Comparison of ENCODE assay signal across 25 cellular contexts in the genomic region with DNA sequence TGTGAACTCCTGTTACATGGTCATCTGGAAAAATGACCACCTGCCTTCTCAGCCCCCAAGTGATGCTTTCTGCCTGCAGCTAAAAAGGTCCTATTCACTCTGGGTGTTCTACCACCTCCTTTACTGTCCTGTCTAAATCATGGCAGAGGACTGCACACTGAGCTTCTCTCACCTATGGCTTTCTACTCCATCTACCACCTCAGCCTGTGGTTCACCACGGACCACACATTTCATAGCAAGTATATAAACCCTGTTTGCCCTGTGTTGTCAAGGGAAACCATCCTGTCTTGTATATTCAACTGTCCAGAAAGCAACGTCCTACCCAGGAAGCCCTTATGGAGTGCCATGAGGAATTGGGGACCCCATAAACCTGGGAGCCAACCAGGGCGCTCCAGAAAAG.
"Had no signal": no experiment of that assay in that cellular context is flagged by ENCODE, and none has a peak within 500 bp of the region (broad histone marks: within the 10 kb centered on the region; RNA-seq: fewer than 3 reads in every experiment).

No MANE protein-coding gene starts in this region.

- H3K4me1 Mint-ChIP-seq: activated CD4-positive, alpha-beta T cell treated with anti-CD3 and anti-CD28 coated beads for 36 hours; activated CD4-positive, alpha-beta T cell treated with anti-CD3 and anti-CD28 coated beads, Interleukin-2, amount 10 ng/mL, durations not matched to agents 7 days and 5 days; activated naive CD4-positive, alpha-beta T cell treated with anti-CD3 and anti-CD28 coated beads, Interleukin-2, amount 50 U/mL, for 24 hours; activated naive CD8-positive, alpha-beta T cell treated with anti-CD3 and anti-CD28 coated beads for 36 hours; activated naive CD8-positive, alpha-beta T cell treated with anti-CD3 and anti-CD28 coated beads, Interleukin-2, amount 50 U/mL, for 24 hours; endodermal cell had no signal

- H3K4me3 Mint-ChIP-seq: activated CD4-positive, alpha-beta T cell treated with anti-CD3 and anti-CD28 coated beads for 36 hours; activated CD4-positive, alpha-beta T cell treated with anti-CD3 and anti-CD28 coated beads, Interleukin-2, amount 10 ng/mL, durations not matched to agents 7 days and 5 days; activated naive CD4-positive, alpha-beta T cell treated with anti-CD3 and anti-CD28 coated beads for 36 hours; activated naive CD4-positive, alpha-beta T cell treated with anti-CD3 and anti-CD28 coated beads, Interleukin-2, amount 50 U/mL, for 24 hours; activated naive CD8-positive, alpha-beta T cell treated with anti-CD3 and anti-CD28 coated beads for 36 hours; activated naive CD8-positive, alpha-beta T cell treated with anti-CD3 and anti-CD28 coated beads, Interleukin-2, amount 50 U/mL, for 24 hours; activated T-helper 1 cell treated with anti-CD3 and anti-CD28 coated beads, Interleukin-12 subunit alpha, Interleukin-12 subunit beta, Interleukin-2, Interleukin-4 antibody, amounts not matched to agents 30 ng/mL and 10 ng/mL and 1 ng/mL, durations not matched to agents 14 hours and 24 hours and 36 hours; endodermal cell had no signal

- H3K4me1 ChIP-seq: adrenal gland, body of pancreas had no signal

- H3K27ac Mint-ChIP-seq: activated CD4-positive, alpha-beta T cell treated with anti-CD3 and anti-CD28 coated beads for 36 hours; activated CD4-positive, alpha-beta T cell treated with anti-CD3 and anti-CD28 coated beads, Interleukin-2, amount 10 ng/mL, durations not matched to agents 7 days and 5 days; activated naive CD4-positive, alpha-beta T cell treated with anti-CD3 and anti-CD28 coated beads for 36 hours; activated naive CD4-positive, alpha-beta T cell treated with anti-CD3 and anti-CD28 coated beads, Interleukin-2, amount 50 U/mL, for 24 hours; activated naive CD8-positive, alpha-beta T cell treated with anti-CD3 and anti-CD28 coated beads for 36 hours; activated naive CD8-positive, alpha-beta T cell treated with anti-CD3 and anti-CD28 coated beads, Interleukin-2, amount 50 U/mL, for 24 hours; activated T-helper 1 cell treated with anti-CD3 and anti-CD28 coated beads, Interleukin-12 subunit alpha, Interleukin-12 subunit beta, Interleukin-2, Interleukin-4 antibody, amounts not matched to agents 30 ng/mL and 10 ng/mL and 1 ng/mL, durations not matched to agents 14 hours and 24 hours and 36 hours; activated T-helper 2 cell treated with anti-CD3 and anti-CD28 coated beads, Interferon-gamma antibody, Interleukin-2, Interleukin-4, amounts not matched to agents 10 μg/mL and 5 μg/mL and 100 μg/mL, durations not matched to agents 14 hours and 24 hours and 36 hours; endodermal cell had no signal

- H3K27ac ChIP-seq: adrenal gland, body of pancreas had no signal

- H3K9me3 ChIP-seq: adrenal gland, body of pancreas had no signal

- DNase-seq: activated CD4-positive, alpha-beta T cell treated with anti-CD3 and anti-CD28 coated beads for 36 hours; activated CD4-positive, alpha-beta T cell treated with anti-CD3 and anti-CD28 coated beads, Interleukin-2, amount 10 ng/mL, durations not matched to agents 7 days and 5 days; activated CD4-positive, alpha-beta T cell treated with anti-CD3 and anti-CD28 coated beads, Interleukin-2, amount 50 U/mL, for 4 hours; activated CD4-positive, CD25-positive, alpha-beta regulatory T cell; activated CD4-positive, CD25-positive, alpha-beta regulatory T cell treated with anti-CD3 and anti-CD28 coated beads, Interleukin-2, amount 50 U/mL, for 72 hours; activated effector memory CD4-positive, alpha-beta T cell treated with anti-CD3 and anti-CD28 coated beads, Interleukin-2, amount 50 U/mL, for 16 hours; activated naive CD4-positive, alpha-beta T cell treated with anti-CD3 and anti-CD28 coated beads for 36 hours; activated naive CD8-positive, alpha-beta T cell treated with anti-CD3 and anti-CD28 coated beads for 36 hours; activated naive CD8-positive, alpha-beta T cell treated with anti-CD3 and anti-CD28 coated beads, Interleukin-2, amount 50 U/mL, for 24 hours; activated T-cell treated with anti-CD3 and anti-CD28 coated beads, Interleukin-2, amount 50 U/mL, for 1 hour; activated T-cell treated with anti-CD3 and anti-CD28 coated beads, Interleukin-2, amount 50 U/mL, for 48 hours; adrenal gland; amygdala; aorta; body of pancreas; caudate nucleus; effector CD8-positive, alpha-beta T cell; endodermal cell; foreskin fibroblast; head of caudate nucleus; hippocampal formation had no signal

- H3K27me3 ChIP-seq: adrenal gland, body of pancreas had no signal

- H3K4me3 ChIP-seq: adrenal gland, body of pancreas had no signal

- H3K9me3 Mint-ChIP-seq: activated CD4-positive, alpha-beta T cell treated with anti-CD3 and anti-CD28 coated beads, Interleukin-2, amount 10 ng/mL, durations not matched to agents 7 days and 5 days; activated naive CD4-positive, alpha-beta T cell treated with anti-CD3 and anti-CD28 coated beads, Interleukin-2, amount 50 U/mL, for 24 hours; activated naive CD8-positive, alpha-beta T cell treated with anti-CD3 and anti-CD28 coated beads for 36 hours; activated naive CD8-positive, alpha-beta T cell treated with anti-CD3 and anti-CD28 coated beads, Interleukin-2, amount 50 U/mL, for 24 hours; activated T-helper 1 cell treated with anti-CD3 and anti-CD28 coated beads, Interleukin-12 subunit alpha, Interleukin-12 subunit beta, Interleukin-2, Interleukin-4 antibody, amounts not matched to agents 30 ng/mL and 10 ng/mL and 1 ng/mL, durations not matched to agents 14 hours and 24 hours and 36 hours; activated T-helper 2 cell treated with anti-CD3 and anti-CD28 coated beads, Interferon-gamma antibody, Interleukin-2, Interleukin-4, amounts not matched to agents 10 μg/mL and 5 μg/mL and 100 μg/mL, durations not matched to agents 14 hours and 24 hours and 36 hours; endodermal cell had no signal

- H3K36me3 ChIP-seq: adrenal gland had no signal

- ATAC-seq: activated CD4-positive, alpha-beta T cell treated with anti-CD3 and anti-CD28 coated beads for 36 hours; activated naive CD8-positive, alpha-beta T cell treated with anti-CD3 and anti-CD28 coated beads, Interleukin-2, amount 50 U/mL, for 24 hours; body of pancreas; esophagus mucosa had no signal

- H3K36me3 Mint-ChIP-seq: activated naive CD4-positive, alpha-beta T cell treated with anti-CD3 and anti-CD28 coated beads, Interleukin-2, amount 50 U/mL, for 24 hours; activated naive CD8-positive, alpha-beta T cell treated with anti-CD3 and anti-CD28 coated beads for 36 hours had no signal

- H3K27me3 Mint-ChIP-seq: activated CD4-positive, alpha-beta T cell treated with anti-CD3 and anti-CD28 coated beads, Interleukin-2, amount 10 ng/mL, durations not matched to agents 7 days and 5 days; activated naive CD8-positive, alpha-beta T cell treated with anti-CD3 and anti-CD28 coated beads for 36 hours had no signal
